ENCODE assay signal across 1 cellular context in genomic region chr7:148721390-148721789, GRCh38.
TF ChIP-seq lines count a peak whose summit lies in the region.

No MANE protein-coding gene starts in this region.

TF ChIP-seq in GM23338, 12 proteins besides CTCF, POLR2A, EP300 and RAD21 (continued from another document):
- TF ChIP-seq, protein P1, sequence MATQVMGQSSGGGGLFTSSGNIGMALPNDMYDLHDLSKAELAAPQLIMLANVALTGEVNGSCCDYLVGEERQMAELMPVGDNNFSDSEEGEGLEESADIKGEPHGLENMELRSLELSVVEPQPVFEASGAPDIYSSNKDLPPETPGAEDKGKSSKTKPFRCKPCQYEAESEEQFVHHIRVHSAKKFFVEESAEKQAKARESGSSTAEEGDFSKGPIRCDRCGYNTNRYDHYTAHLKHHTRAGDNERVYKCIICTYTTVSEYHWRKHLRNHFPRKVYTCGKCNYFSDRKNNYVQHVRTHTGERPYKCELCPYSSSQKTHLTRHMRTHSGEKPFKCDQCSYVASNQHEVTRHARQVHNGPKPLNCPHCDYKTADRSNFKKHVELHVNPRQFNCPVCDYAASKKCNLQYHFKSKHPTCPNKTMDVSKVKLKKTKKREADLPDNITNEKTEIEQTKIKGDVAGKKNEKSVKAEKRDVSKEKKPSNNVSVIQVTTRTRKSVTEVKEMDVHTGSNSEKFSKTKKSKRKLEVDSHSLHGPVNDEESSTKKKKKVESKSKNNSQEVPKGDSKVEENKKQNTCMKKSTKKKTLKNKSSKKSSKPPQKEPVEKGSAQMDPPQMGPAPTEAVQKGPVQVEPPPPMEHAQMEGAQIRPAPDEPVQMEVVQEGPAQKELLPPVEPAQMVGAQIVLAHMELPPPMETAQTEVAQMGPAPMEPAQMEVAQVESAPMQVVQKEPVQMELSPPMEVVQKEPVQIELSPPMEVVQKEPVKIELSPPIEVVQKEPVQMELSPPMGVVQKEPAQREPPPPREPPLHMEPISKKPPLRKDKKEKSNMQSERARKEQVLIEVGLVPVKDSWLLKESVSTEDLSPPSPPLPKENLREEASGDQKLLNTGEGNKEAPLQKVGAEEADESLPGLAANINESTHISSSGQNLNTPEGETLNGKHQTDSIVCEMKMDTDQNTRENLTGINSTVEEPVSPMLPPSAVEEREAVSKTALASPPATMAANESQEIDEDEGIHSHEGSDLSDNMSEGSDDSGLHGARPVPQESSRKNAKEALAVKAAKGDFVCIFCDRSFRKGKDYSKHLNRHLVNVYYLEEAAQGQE (IDR thresholded peaks at IDR 0.05; ENCODE audit: unreplicated experiment), result no peak
- TF ChIP-seq EZH2 (IDR thresholded peaks at IDR 0.05; ENCODE audit: low read depth, unreplicated experiment), result no peak
